Comparison of ENCODE assay signal across 23 cellular contexts in the genomic region with DNA sequence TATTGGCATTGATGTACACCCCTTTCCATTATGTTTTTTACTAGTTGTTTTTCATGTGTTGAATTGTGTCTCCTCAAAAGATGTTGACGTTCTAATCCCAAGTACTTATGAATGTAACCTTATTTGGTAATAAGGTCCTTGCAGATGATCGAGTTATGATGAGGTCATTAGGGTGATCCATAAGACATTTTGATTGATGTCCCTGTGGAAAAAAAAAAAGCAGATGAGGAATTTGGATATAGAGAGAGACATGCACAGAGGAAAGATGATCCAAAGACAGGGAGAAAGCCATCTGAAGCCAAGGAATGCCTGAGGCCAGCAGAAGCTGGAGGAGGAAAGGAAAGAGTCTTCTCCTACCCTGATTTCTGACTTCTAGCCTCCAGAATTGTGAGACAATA.
"Had no signal": no experiment of that assay in that cellular context is flagged by ENCODE, and none has a peak within 500 bp of the region (broad histone marks: within the 10 kb centered on the region; RNA-seq: fewer than 3 reads in every experiment).

No MANE protein-coding gene starts in this region.

- H3K27me3 Mint-ChIP-seq: dendritic cell treated with granulocyte-macrophage colony-stimulating factor and Interleukin-4, amounts not matched to agents 40 ng/mL and 50 ng/mL, for 4 days; effector memory CD8-positive, alpha-beta T cell; naive B cell had no signal

- H2AFZ ChIP-seq: parathyroid adenoma had no signal

- H3K4me1 Mint-ChIP-seq: immature natural killer cell, naive B cell had no signal

- H3K4me3 ChIP-seq: lung, psoas muscle, sigmoid colon, skin epidermis, stomach, thoracic aorta, transverse colon had no signal

- H3K9me3 ChIP-seq: psoas muscle, sigmoid colon, stomach, thoracic aorta, transverse colon had no signal

- H3K27me3 ChIP-seq: foreskin keratinocyte, sigmoid colon, stomach, transverse colon had no signal

- H3K79me2 ChIP-seq: parathyroid adenoma had no signal

- H3K36me3 ChIP-seq: sigmoid colon, stomach, thoracic aorta, transverse colon had no signal

- ATAC-seq: effector memory CD8-positive, alpha-beta T cell; foreskin keratinocyte; left cardiac atrium; left ventricle myocardium superior; psoas muscle had no signal

- H3K36me3 Mint-ChIP-seq: immature natural killer cell, naive B cell had no signal

- H3K4me1 ChIP-seq: foreskin keratinocyte, parathyroid adenoma, psoas muscle, sigmoid colon, stomach, transverse colon had no signal

- H3K9me3 Mint-ChIP-seq: dendritic cell treated with granulocyte-macrophage colony-stimulating factor and Interleukin-4, amounts not matched to agents 40 ng/mL and 50 ng/mL, for 4 days; nephron progenitor cell had no signal

- H3K9ac ChIP-seq: parathyroid adenoma had no signal

- FAIRE-seq: colon, keratinocyte had no signal

- H3K4me3 Mint-ChIP-seq: dendritic cell treated with granulocyte-macrophage colony-stimulating factor and Interleukin-4, amounts not matched to agents 40 ng/mL and 50 ng/mL, for 4 days; effector memory CD8-positive, alpha-beta T cell; immature natural killer cell; naive B cell; nephron progenitor cell had no signal

- DNase-seq: effector memory CD8-positive, alpha-beta T cell; foreskin keratinocyte; immature natural killer cell; left cardiac atrium; left ventricle myocardium superior; mesenchymal stem cell; midbrain; naive B cell; nephron progenitor cell; psoas muscle; sigmoid colon; stimulated activated CD4-positive, alpha-beta T cell treated with anti-CD3 and anti-CD28 coated beads, Interleukin-12 subunit alpha, Interleukin-12 subunit beta, amount 100 ng/mL, for 4 hours; stimulated activated naive CD4-positive, alpha-beta T cell; stomach; substantia nigra; transverse colon had no signal

- H3K27ac Mint-ChIP-seq: dendritic cell treated with granulocyte-macrophage colony-stimulating factor and Interleukin-4, amounts not matched to agents 40 ng/mL and 50 ng/mL, for 4 days; effector memory CD8-positive, alpha-beta T cell; immature natural killer cell; naive B cell; nephron progenitor cell had no signal

- H3K27ac ChIP-seq: foreskin keratinocyte, parathyroid adenoma, psoas muscle, sigmoid colon, skin epidermis, stomach, thoracic aorta, transverse colon had no signal
